17 cellular contexts compared by ENCODE assay signal in genomic region chr1:110462964-110463363, GRCh38. TPM values are rescaled to one million over a fixed set of nuclear protein-coding genes. Genes with fewer than 3 reads are reported as not detected.
DNase-seq lines count a peak whose midpoint lies in the region; ATAC-seq, FAIRE-seq and TF ChIP-seq lines count a peak whose summit lies in the region.
"Had no signal": no experiment of that assay in that cellular context is flagged by ENCODE, and none has a peak within 500 bp of the region (broad histone marks: within the 10 kb centered on the region; RNA-seq: fewer than 3 reads in every experiment).

No MANE protein-coding gene starts in this region.

- H3K27ac Mint-ChIP-seq in effector memory CD8-positive, alpha-beta T cell: no peak overlapping the region
- H3K27ac Mint-ChIP-seq: activated CD4-positive, alpha-beta T cell treated with anti-CD3 and anti-CD28 coated beads for 36 hours had no signal

- peak overlapping the region; percentile 58; the same call in 1 of the 2 replicates for H3K4me2 ChIP-seq in PC-9

- ATAC-seq in effector memory CD8-positive, alpha-beta T cell (replicated peaks): no peak
- ATAC-seq: activated CD4-positive, alpha-beta T cell treated with anti-CD3 and anti-CD28 coated beads for 36 hours; left cardiac atrium had no signal

- H4K20me1 ChIP-seq in PC-9 (ENCODE audit: insufficient read depth): no peaks in the 10 kb centered on the region

- no peaks in the 10 kb centered on the region for H3K9me3 Mint-ChIP-seq in effector memory CD8-positive, alpha-beta T cell
- H3K9me3 Mint-ChIP-seq: naive B cell had no signal

- peaks cover 32% of the 10 kb centered on the region for H3F3A ChIP-seq in PC-9 (ENCODE audit: insufficient read depth, low read depth)

- H3K4me3 Mint-ChIP-seq in effector memory CD8-positive, alpha-beta T cell: no peak overlapping the region
- H3K4me3 Mint-ChIP-seq: activated CD4-positive, alpha-beta T cell treated with anti-CD3 and anti-CD28 coated beads for 36 hours; naive B cell had no signal

- CTCF ChIA-PET in BJ (lab: Yijun Ruan, JAX): interaction anchor here (1.3 to 19.5 kb wide), 9 partner anchors 8 to 266 kb away, joined by 3 to 331 read pairs (median 13); partner anchors contain the start of genes KCNC4 and LAMTOR5
- CTCF ChIA-PET in PC-9 (lab: Charles Lee): interaction anchor here (0.7 to 1.3 kb wide), 2 partner anchors 28 to 255 kb away, joined by 3 to 7 read pairs; no protein-coding TSS in a partner anchor

- no peaks in the 10 kb centered on the region for H3K79me2 ChIP-seq in PC-9 (ENCODE audit: low read depth)

- BruUV-seq in PC-9 (replicated peaks; lab: Mats Ljungman, UMichigan): no TSS peak

- TF ChIP-seq CTCF in BJ (IDR thresholded peaks at IDR 0.05; ENCODE audit: insufficient read depth, low read depth, low read length) (peak; percentile 23; the same call in 1 of the 2 replicates), PC-9 (conservative IDR thresholded peaks at IDR 0.05) (no peak), esophagus squamous epithelium (IDR thresholded peaks at IDR 0.05) (peak in 1 of 6 experiments; percentile 11), retinal pigment epithelial cell (conservative IDR thresholded peaks at IDR 0.05; ENCODE audit: low read depth, low read length) (peak; percentile 12)

- no peak for FAIRE-seq in small intestine (lab: Jason Lieb, UNC)

- no peaks in the 10 kb centered on the region for H3K9me3 ChIP-seq in PC-9 (ENCODE audit: insufficient read depth, low read depth)
- no peaks in the 10 kb centered on the region for H3K9me3 ChIP-seq in esophagus squamous epithelium
- H3K9me3 ChIP-seq in small intestine (ENCODE audit: control insufficient read depth, low read depth): no peaks in the 10 kb centered on the region

- H3K27ac ChIP-seq in PC-9 (no peak overlapping the region), esophagus squamous epithelium (peak overlapping the region; percentile 77 to 85 (median 80)), small intestine (ENCODE audit: low read depth in 1 of 2, low read length in 1 of 2) (no peak overlapping the region)

- H3K4me1 ChIP-seq in PC-9 (replicated peaks; ENCODE audit: insufficient read depth) (peaks cover 30% of the 10 kb centered on the region), esophagus squamous epithelium (peaks cover 20 to 48% (median 35%) of the 10 kb centered on the region in 3 donors), small intestine (ENCODE audit: control insufficient read depth in 2 of 2, insufficient read depth in 1 of 2, low read depth in 1 of 2, low read length in 1 of 2) (no peaks in the 10 kb centered on the region)

- H3K27me3 ChIP-seq in BJ (ENCODE audit: control insufficient read depth, insufficient read depth, low read length): no peaks in the 10 kb centered on the region; the same call in 1 of the 2 replicates
- H3K27me3 ChIP-seq in PC-9 (ENCODE audit: insufficient read depth, low read depth): no peaks in the 10 kb centered on the region
- H3K27me3 ChIP-seq in esophagus squamous epithelium: no peaks in the 10 kb centered on the region
- no peaks in the 10 kb centered on the region for H3K27me3 ChIP-seq in small intestine (ENCODE audit: control insufficient read depth in 2 of 2, insufficient read depth in 2 of 2, low read length in 2 of 2)

- H3K36me3 ChIP-seq in BJ (ENCODE audit: control insufficient read depth, insufficient read depth, low read length) (no peaks in the 10 kb centered on the region), PC-9 (ENCODE audit: low read depth) (no peaks in the 10 kb centered on the region), esophagus squamous epithelium (no peaks in the 10 kb centered on the region), small intestine (ENCODE audit: control insufficient read depth in 2 of 2, insufficient read depth in 2 of 2, low read length in 2 of 2) (no peaks in the 10 kb centered on the region)

- TF ChIP-seq POLR2A in esophagus squamous epithelium (IDR thresholded peaks at IDR 0.05): no peak

- H3K4me3 ChIP-seq in BJ (ENCODE audit: low read depth, low read length): no peak overlapping the region
- H3K4me3 ChIP-seq in PC-9: no peak overlapping the region
- no peak overlapping the region for H3K4me3 ChIP-seq in esophagus squamous epithelium
- no peak overlapping the region for H3K4me3 ChIP-seq in retinal pigment epithelial cell (ENCODE audit: low read length)
- H3K4me3 ChIP-seq in small intestine (ENCODE audit: low read depth in 1 of 2, low read length in 2 of 2): no peak overlapping the region

- intact Hi-C loops in PC-9 (cut with micrococcal nuclease; ENCODE audit: unreplicated experiment): loop anchor here (5.0 kb wide), 3 partner anchors 126 to 436 kb away; partner anchors contain the start of gene RBM15
- intact Hi-C loops in esophagus squamous epithelium (cut with DNase I): no loop called here

- no peaks in the 10 kb centered on the region for H3K4me1 Mint-ChIP-seq in effector memory CD8-positive, alpha-beta T cell (ENCODE audit: low read depth in 2 of 2)
- H3K4me1 Mint-ChIP-seq: activated CD4-positive, alpha-beta T cell treated with anti-CD3 and anti-CD28 coated beads for 36 hours; naive B cell had no signal

- no peak for DNase-seq in BJ (ENCODE audit: low read depth)
- no peak for DNase-seq in PC-9
- no peak for DNase-seq in esophagus squamous epithelium (lab: John Stamatoyannopoulos, UW)
- DNase-seq in retinal pigment epithelial cell (ENCODE audit: low read depth): no peak
- no peak for DNase-seq in small intestine
- DNase-seq in effector memory CD8-positive, alpha-beta T cell: no peak
- DNase-seq in DMS53 (lab: John Stamatoyannopoulos, UW): no peak
- no peak for DNase-seq in NCI-H1694 treated with DMSO at 0.1 percent for 48 hours (lab: John Stamatoyannopoulos, UW)
- DNase-seq: activated CD4-positive, alpha-beta T cell treated with anti-CD3 and anti-CD28 coated beads for 36 hours; activated T-cell treated with anti-CD3 and anti-CD28 coated beads, Interleukin-2, amount 50 U/mL, for 1 hour; left cardiac atrium; naive B cell; NCI-H1105; NCI-H774; retina; stimulated activated naive CD4-positive, alpha-beta T cell had no signal

- H3K9me2 ChIP-seq in PC-9 (ENCODE audit: insufficient read depth): no peaks in the 10 kb centered on the region

- peak overlapping the region; percentile 2; the same call in 1 of the 2 replicates for H2AFZ ChIP-seq in PC-9

- H3K36me3 Mint-ChIP-seq in effector memory CD8-positive, alpha-beta T cell (ENCODE audit: insufficient read depth): no peaks in the 10 kb centered on the region
- H3K36me3 Mint-ChIP-seq: naive B cell had no signal

- POLR2A ChIA-PET in BJ (lab: Charles Lee): no interaction called here
- POLR2A ChIA-PET in PC-9 (lab: Charles Lee; ENCODE audit: unreplicated experiment): no interaction called here

- peaks cover 18 to 21% of the 10 kb centered on the region in 2 donors for H3K27me3 Mint-ChIP-seq in effector memory CD8-positive, alpha-beta T cell
- H3K27me3 Mint-ChIP-seq: activated CD4-positive, alpha-beta T cell treated with anti-CD3 and anti-CD28 coated beads for 36 hours had no signal

RNA-seq across cellular contexts. Expression of gene PROK1, which starts 12.0 kb away (rescaled TPM):
- polyA plus RNA-seq in BJ (2011; rRNA removed) (not detected in 2 replicates), small intestine (under 1 TPM in 1 of 3 donors, not detected in 2; 0.07 TPM)
- polyA minus RNA-seq in BJ (2011; rRNA and poly(A)+ RNA removed): not detected in 2 replicates
- total RNA-seq in PC-9 (2021) (not detected in 2 replicates), esophagus squamous epithelium (1 to 10 TPM in 1 of 4 donors, under 1 TPM in 1, not detected in 2; 0.35 to 2.3 TPM)
- total RNA-seq: activated CD4-positive, alpha-beta T cell treated with anti-CD3 and anti-CD28 coated beads for 36 hours had no signal

RNA-seq across cellular contexts. Expression of gene LAMTOR5, which starts 55.5 kb away (rescaled TPM):
- 236 and 261 TPM in 2 replicates for polyA plus RNA-seq in BJ (2011; rRNA removed)
- polyA minus RNA-seq in BJ (2011; rRNA and poly(A)+ RNA removed): 27.7 and 47.9 TPM in 2 replicates
- 140 and 160 TPM in 2 replicates for total RNA-seq in PC-9 (2021)
- total RNA-seq in esophagus squamous epithelium: 100 to 1,000 TPM in 2 of 4 donors, 10 to 100 TPM in 2; 31.6 to 113 (median 99.1) TPM
- 100 to 1,000 TPM; 288 to 345 (median 323) TPM for polyA plus RNA-seq in small intestine

RNA-seq across cellular contexts. Expression of gene KCNA10, which starts 56.0 kb away (rescaled TPM):
- polyA plus RNA-seq in BJ (2011; rRNA removed) (not detected in 2 replicates), small intestine (not detected)
- not detected in 2 replicates for polyA minus RNA-seq in BJ (2011; rRNA and poly(A)+ RNA removed)
- total RNA-seq in PC-9 (2021) (not detected in 2 replicates), esophagus squamous epithelium (not detected)
- total RNA-seq: activated CD4-positive, alpha-beta T cell treated with anti-CD3 and anti-CD28 coated beads for 36 hours; left cardiac atrium had no signal
- polyA plus RNA-seq: adipose tissue had no signal

Comparison
In these comparisons a context has a peak if more than half of its experiments do, and no peak if none do; other contexts are left out.
1. H3K27ac ChIP-seq: peak in esophagus squamous epithelium (4 of 4); none in PC-9 (single experiment) and small intestine (0 of 2).